ENCODE assay signal across 10 cellular contexts in genomic region chr12:103505371-103506236, GRCh38. TPM values are rescaled to one million over a fixed set of nuclear protein-coding genes. Genes with fewer than 3 reads are reported as not detected.
DNase-seq lines count a peak whose midpoint lies in the region; ATAC-seq and TF ChIP-seq lines count a peak whose summit lies in the region.
"Had no signal": no experiment of that assay in that cellular context is flagged by ENCODE, and none has a peak within 500 bp of the region (broad histone marks: within the 10 kb centered on the region; RNA-seq: fewer than 3 reads in every experiment).

No MANE protein-coding gene starts in this region.

- no peaks in the 10 kb centered on the region for H3K9me3 Mint-ChIP-seq in mesothelial cell of epicardium

- no peak overlapping the region for H3K27ac ChIP-seq in caudate nucleus (ENCODE audit: low read depth, low read length)

- H3K27ac Mint-ChIP-seq in mesothelial cell of epicardium = no peak overlapping the region

- TF ChIP-seq CTCF in mesothelial cell of epicardium (IDR thresholded peaks at IDR 0.05; ENCODE audit: unreplicated experiment) = no peak

- peaks cover 38% of the 10 kb centered on the region for H3K27me3 Mint-ChIP-seq in mesothelial cell of epicardium (ENCODE audit: low read depth)

- no peaks in the 10 kb centered on the region for H3K36me3 Mint-ChIP-seq in mesothelial cell of epicardium

- peak; percentile 94 for ATAC-seq in HG02973 (IDR thresholded peaks at IDR 0.05; ENCODE audit: unreplicated experiment)

- H3K4me1 Mint-ChIP-seq in mesothelial cell of epicardium = no peaks in the 10 kb centered on the region

- H3K4me3 Mint-ChIP-seq in mesothelial cell of epicardium = no peak overlapping the region

- DNase-seq in activated CD4-positive, alpha-beta T cell treated with anti-CD3 and anti-CD28 coated beads for 24 hours (ENCODE audit: low read depth in 2 of 2) = peak; percentile 28 to 39
- DNase-seq in activated CD4-positive, alpha-beta T cell treated with anti-CD3 and anti-CD28 coated beads, Interleukin-2, amount 50 U/mL, for 1 hour = no peak
- DNase-seq in activated CD8-positive, alpha-beta memory T cell treated with anti-CD3 and anti-CD28 coated beads, Interleukin-2, amount 50 U/mL, for 24 hours (ENCODE audit: extremely low read depth) = peak; percentile 39
- DNase-seq in stimulated activated CD8-positive, alpha-beta memory T cell treated with anti-CD3 and anti-CD28 coated beads, Interleukin-4, amount 100 ng/mL, for 24 hours (ENCODE audit: low read depth) = peak; percentile 34
- no peak for DNase-seq in mesothelial cell of epicardium (ENCODE audit: low spot score in 2 of 2, unreplicated experiment in 2 of 2)
- DNase-seq in NCI-H510A treated with DMSO at 0.1 percent for 48 hours (lab: John Stamatoyannopoulos, UW) = no peak
- no peak for DNase-seq in caudate nucleus (lab: John Stamatoyannopoulos, UW)
- DNase-seq: ACHN had no signal

RNA-seq across cellular contexts. Expression of gene C12orf42, which starts 9.8 kb away (rescaled TPM):
- total RNA-seq in mesothelial cell of epicardium = 0.11 to 0.18 TPM in 2 of 3 replicates, not detected in the other
- total RNA-seq: endothelial cell of umbilical vein had no signal

Comparison
In these comparisons a context has a peak if more than half of its experiments do, and no peak if none do; other contexts are left out.
1. DNase-seq: peak in activated CD4-positive, alpha-beta T cell treated with anti-CD3 and anti-CD28 coated beads for 24 hours (2 of 2), activated CD8-positive, alpha-beta memory T cell treated with anti-CD3 and anti-CD28 coated beads, Interleukin-2, amount 50 U/mL, for 24 hours (single experiment) and stimulated activated CD8-positive, alpha-beta memory T cell treated with anti-CD3 and anti-CD28 coated beads, Interleukin-4, amount 100 ng/mL, for 24 hours (single experiment); none in activated CD4-positive, alpha-beta T cell treated with anti-CD3 and anti-CD28 coated beads, Interleukin-2, amount 50 U/mL, for 1 hour (single experiment), mesothelial cell of epicardium (0 of 2), NCI-H510A treated with DMSO at 0.1 percent for 48 hours (single experiment) and caudate nucleus (0 of 61).